8 cellular contexts compared by ENCODE assay signal in the genomic region with DNA sequence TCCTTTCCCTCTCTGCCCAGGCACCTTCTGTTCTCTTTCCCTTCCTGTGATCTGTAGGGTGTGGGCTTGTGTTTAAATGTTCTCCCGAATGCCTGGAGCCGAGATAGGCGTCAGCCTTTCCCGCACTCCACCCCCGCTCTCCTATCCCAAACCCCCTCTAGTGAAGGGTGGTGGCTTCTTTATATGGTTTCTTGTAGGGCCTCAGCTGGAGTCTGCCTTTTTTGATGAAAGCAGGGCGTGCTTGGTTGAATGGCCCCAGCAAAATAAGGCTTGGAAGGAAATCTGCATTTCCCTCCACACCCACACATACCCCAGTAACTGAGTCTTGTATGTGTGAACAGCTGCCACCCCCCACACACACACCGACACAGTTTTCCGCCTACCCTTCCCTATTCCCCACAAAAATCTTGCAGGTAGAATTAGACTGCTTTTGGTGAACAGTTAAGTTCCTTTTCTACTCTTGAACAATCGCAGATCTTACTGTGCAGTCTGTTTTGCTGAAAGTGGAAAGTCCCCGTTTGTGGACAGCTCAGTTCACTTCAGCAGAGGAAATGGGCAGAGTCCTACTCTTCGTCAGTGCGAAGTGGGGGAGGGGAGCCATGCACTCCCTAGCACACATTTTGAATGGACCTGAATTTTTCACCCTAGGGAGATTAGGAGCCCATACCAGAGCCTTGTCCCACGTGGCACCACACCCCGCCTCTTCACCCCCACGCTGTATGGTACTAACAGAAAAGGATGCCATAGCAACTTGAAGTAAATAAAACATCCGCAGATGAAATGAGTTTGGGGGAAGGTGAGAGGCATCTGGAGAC. TPM values are rescaled to one million over a fixed set of nuclear protein-coding genes. Genes with fewer than 3 reads are reported as not detected.
DNase-seq lines count a peak whose midpoint lies in the region; ATAC-seq and TF ChIP-seq lines count a peak whose summit lies in the region.

No MANE protein-coding gene starts in this region.

- H3K4me3 ChIP-seq in mesodermal cell (ENCODE audit: extremely low read depth, insufficient read depth, low read length, poor library complexity, severe bottlenecking): peak overlapping the region; percentile 83

- no peaks in the 10 kb centered on the region for H3K9me3 Mint-ChIP-seq in CD4-positive, alpha-beta T cell

- peak overlapping the region; percentile 100 for H3K4me3 Mint-ChIP-seq in CD4-positive, alpha-beta T cell

- H3K4me1 ChIP-seq in mesodermal cell (ENCODE audit: control insufficient read depth, insufficient read depth, low read length, poor library complexity, severe bottlenecking): peaks cover 18% of the 10 kb centered on the region

- no peaks in the 10 kb centered on the region for H3K9me3 ChIP-seq in CD4-positive, alpha-beta T cell (ENCODE audit: control insufficient read depth, low read length)
- H3K9me3 ChIP-seq in mesodermal cell (ENCODE audit: control insufficient read depth, low read length): no peaks in the 10 kb centered on the region

- POLR2A ChIA-PET in CD4-positive, alpha-beta T cell (lab: Charles Lee): interaction anchor here (0.9 to 4.2 kb wide), 42 partner anchors 9 to 1742 kb away, joined by 3 to 56 read pairs (median 6); a partner anchor contains a TSS
- POLR2A ChIA-PET in HEK293T (lab: Yijun Ruan, JAX): interaction anchor here (2.1 kb wide), 1 partner anchor 122 kb away, joined by 7 read pairs; a partner anchor contains a TSS

- peaks cover 41% of the 10 kb centered on the region for H3K36me3 ChIP-seq in mesodermal cell (ENCODE audit: control insufficient read depth, insufficient read depth, low read length)

- intact Hi-C loops in CD4-positive, alpha-beta T cell (cut with DNase I, micrococcal nuclease): loop anchor here (2.0 to 10.0 kb wide), 5 partner anchors 22 to 267 kb away; a partner anchor contains a TSS

- peak; percentile 50 for ATAC-seq in CD4-positive, alpha-beta T cell (ENCODE audit: poor library complexity)

- WGBS in mesodermal cell (ENCODE audit: insufficient coverage in 2 of 2), 2 experiments: 0% methylated on average over 2 to 5 of the region's 16 CpGs

- H3K36me3 Mint-ChIP-seq in CD4-positive, alpha-beta T cell (ENCODE audit: low read depth): peaks cover 64% of the 10 kb centered on the region

- CTCF ChIA-PET in CD4-positive, alpha-beta T cell (lab: Charles Lee): interaction anchor here (0.7 to 2.7 kb wide), 6 partner anchors 10 to 389 kb away, joined by 3 to 16 read pairs (median 4); a partner anchor contains a TSS
- CTCF ChIA-PET in HEK293T (lab: Yijun Ruan, JAX): interaction anchor here (1.9 kb wide), 1 partner anchor 21 kb away, joined by 6 read pairs; no protein-coding TSS in a partner anchor

- H3K27ac Mint-ChIP-seq in CD4-positive, alpha-beta T cell: peak overlapping the region; percentile 98

- no peaks in the 10 kb centered on the region for H3K27me3 Mint-ChIP-seq in CD4-positive, alpha-beta T cell

- peak overlapping the region; percentile 98 for H3K27ac ChIP-seq in CD4-positive, alpha-beta T cell (ENCODE audit: low read depth, low read length)
- H3K27ac ChIP-seq in mesodermal cell (ENCODE audit: low read depth, low read length, severe bottlenecking): peak overlapping the region; percentile 99

- H3K27me3 ChIP-seq in CD4-positive, alpha-beta T cell (ENCODE audit: control insufficient read depth, insufficient read depth, low read length): no peaks in the 10 kb centered on the region

- peaks cover 68% of the 10 kb centered on the region for H3K4me1 Mint-ChIP-seq in CD4-positive, alpha-beta T cell (ENCODE audit: low read depth)

- peak; percentile 58 to 88 (median 74) for DNase-seq in CD4-positive, alpha-beta T cell
- DNase-seq in GOT3 (lab: John Stamatoyannopoulos, UW) (peak; percentile 23), NCI-H510A (lab: John Stamatoyannopoulos, UW) (peak; percentile 44), HEK293T (ENCODE audit: extremely low spot score) (no peak)
- peak; percentile 86 to 90 for DNase-seq in activated CD4-positive, alpha-beta T cell treated with anti-CD3 and anti-CD28 coated beads, Interleukin-2, amount 50 U/mL, for 48 hours
- DNase-seq in effector CD4-positive, alpha-beta T cell: peak; percentile 82
- peak; percentile 50 to 61 for DNase-seq in stimulated activated CD8-positive, alpha-beta memory T cell treated with anti-CD3 and anti-CD28 coated beads, Interleukin-15, amount 100 ng/mL, for 4 hours (ENCODE audit: low read depth in 2 of 2)

- no peak for TF ChIP-seq CTCF in CD4-positive, alpha-beta T cell (IDR thresholded peaks at IDR 0.05)

TF ChIP-seq in HEK293T, 16 proteins besides CTCF, POLR2A, EP300 and RAD21:
- no peak for TF ChIP-seq HDGF (IDR thresholded peaks at IDR 0.05; ENCODE audit: borderline replicate concordance)
- no peak for TF ChIP-seq FOXA1 (IDR thresholded peaks at IDR 0.05)

RNA-seq across cellular contexts. Expression of a gene that starts 25.5 kb away (rescaled TPM):
- total RNA-seq in CD4-positive, alpha-beta T cell: 100 to 1,000 TPM; 309 to 325 TPM
- polyA plus RNA-seq in mesodermal cell (2013, experiment 1 of 2): 46.3 TPM
- 36.4 TPM for polyA plus RNA-seq in mesodermal cell (2013, experiment 2 of 2)

RNA-seq across cellular contexts. Expression of a gene that starts 48.3 kb away (rescaled TPM):
- total RNA-seq in CD4-positive, alpha-beta T cell: 100 to 1,000 TPM; 160 to 161 TPM
- polyA plus RNA-seq in mesodermal cell (2013, experiment 1 of 2): 31.7 TPM
- 24.3 TPM for polyA plus RNA-seq in mesodermal cell (2013, experiment 2 of 2)
